ENCODE assay signal across 8 cellular contexts in genomic region chr1:155000725-155001437, GRCh38. TPM values are rescaled to one million over a fixed set of nuclear protein-coding genes. Genes with fewer than 3 reads are reported as not detected.
DNase-seq lines count a peak whose midpoint lies in the region; ATAC-seq, FAIRE-seq and TF ChIP-seq lines count a peak whose summit lies in the region.

No MANE protein-coding gene starts in this region.

- ATAC-seq in GM18868 (IDR thresholded peaks at IDR 0.05; ENCODE audit: unreplicated experiment) (peak; percentile 36), HG03196 (IDR thresholded peaks at IDR 0.05; ENCODE audit: unreplicated experiment) (peak; percentile 35)

- H3K36me3 ChIP-seq in ACC112 (ENCODE audit: insufficient read depth, low read length): no peaks in the 10 kb centered on the region
- no peaks in the 10 kb centered on the region for H3K36me3 ChIP-seq in kidney (ENCODE audit: control insufficient read depth in 1 of 2, insufficient read depth in 2 of 2, low read length in 2 of 2)

- H3K27ac ChIP-seq in ACC112 (ENCODE audit: low read depth, low read length) (peak overlapping the region; percentile 67), kidney (ENCODE audit: low read depth in 2 of 2, low read length in 2 of 2) (peak overlapping the region; percentile 97)

- H3K9me3 ChIP-seq in kidney (ENCODE audit: control insufficient read depth in 1 of 2, low read length in 2 of 2): no peaks in the 10 kb centered on the region

- intact Hi-C loops in kidney (cut with DNase I): no loop called here

- FAIRE-seq in kidney (lab: Jason Lieb, UNC): no peak

- H3K4me3 ChIP-seq in ACC112 (ENCODE audit: low read depth, low read length): peak overlapping the region; percentile 82
- H3K4me3 ChIP-seq in kidney (ENCODE audit: low read length in 2 of 2): peak overlapping the region; percentile 75 to 90

- no peak overlapping the region for H2AFZ ChIP-seq in ACC112 (ENCODE audit: low read length, unreplicated experiment)

- no peaks in the 10 kb centered on the region for H3K27me3 ChIP-seq in ACC112 (ENCODE audit: insufficient read depth, low read length)

- peaks cover 31% of the 10 kb centered on the region for H3K79me2 ChIP-seq in ACC112 (ENCODE audit: control insufficient read depth, insufficient read depth, low read length, unreplicated experiment)

- H3K9ac ChIP-seq in kidney (ENCODE audit: low read length in 2 of 2): peak overlapping the region; percentile 20 to 97

- DNase-seq in NCI-H446 (lab: John Stamatoyannopoulos, UW): peak; percentile 86 to 91
- DNase-seq in activated CD4-positive, alpha-beta T cell treated with anti-CD3 and anti-CD28 coated beads for 24 hours (ENCODE audit: low read depth in 2 of 2): peak; percentile 60 to 79
- DNase-seq in cerebellar cortex (ENCODE audit: low spot score): peak; percentile 92
- DNase-seq in kidney: peak; percentile 98
- DNase-seq in stimulated activated CD4-positive, alpha-beta T cell treated with anti-CD3 and anti-CD28 coated beads, Interleukin-12 subunit alpha, Interleukin-12 subunit beta, amount 100 ng/mL, for 48 hours (ENCODE audit: low read depth in 2 of 3, low spot score in 1 of 3): peak; percentile 78 to 84 (median 78)

- peak; percentile 21 for TF ChIP-seq CTCF in kidney (IDR thresholded peaks at IDR 0.05; ENCODE audit: borderline replicate concordance, extremely low read depth, insufficient read depth)

- peaks cover 27% of the 10 kb centered on the region for H3K4me1 ChIP-seq in ACC112 (ENCODE audit: control insufficient read depth, insufficient read depth, low read length, unreplicated experiment)
- peaks cover 10 to 24% of the 10 kb centered on the region in 2 donors for H3K4me1 ChIP-seq in kidney (ENCODE audit: control insufficient read depth in 1 of 2, insufficient read depth in 1 of 2, low read depth in 1 of 2, low read length in 2 of 2)

RNA-seq across cellular contexts. Expression of gene ZBTB7B, which starts 1.7 kb away (rescaled TPM):
- 68.7 TPM for total RNA-seq in kidney
- polyA plus RNA-seq in kidney (ENCODE audit: insufficient read depth, low read depth, low replicate concordance): 20.1 TPM

RNA-seq across cellular contexts. Expression of gene LENEP, which starts 7.5 kb away (rescaled TPM):
- total RNA-seq in kidney: not detected
- not detected for polyA plus RNA-seq in kidney (ENCODE audit: insufficient read depth, low read depth, low replicate concordance)

RNA-seq across cellular contexts. Expression of gene FLAD1, which starts 17.7 kb away (rescaled TPM):
- 34.1 TPM for total RNA-seq in kidney
- polyA plus RNA-seq in kidney (ENCODE audit: insufficient read depth, low read depth, low replicate concordance): 37.9 TPM

RNA-seq across cellular contexts. Expression of gene CKS1B, which starts 26.4 kb away (rescaled TPM):
- 23.1 TPM for total RNA-seq in kidney
- 43.1 TPM for polyA plus RNA-seq in kidney (ENCODE audit: insufficient read depth, low read depth, low replicate concordance)

RNA-seq across cellular contexts. Expression of gene SHC1, which starts 30.3 kb away (rescaled TPM):
- total RNA-seq in kidney: 153 TPM
- polyA plus RNA-seq in kidney (ENCODE audit: insufficient read depth, low read depth, low replicate concordance): 43.8 TPM

Comparison
In these comparisons a context has a peak if more than half of its experiments do, and no peak if none do; other contexts are left out.
1. Peak in every context shown above with its lines: DNase-seq, ATAC-seq, H3K4me3 ChIP-seq and H3K27ac ChIP-seq.